Comparison of ENCODE assay signal across 8 cellular contexts in the genomic region with DNA sequence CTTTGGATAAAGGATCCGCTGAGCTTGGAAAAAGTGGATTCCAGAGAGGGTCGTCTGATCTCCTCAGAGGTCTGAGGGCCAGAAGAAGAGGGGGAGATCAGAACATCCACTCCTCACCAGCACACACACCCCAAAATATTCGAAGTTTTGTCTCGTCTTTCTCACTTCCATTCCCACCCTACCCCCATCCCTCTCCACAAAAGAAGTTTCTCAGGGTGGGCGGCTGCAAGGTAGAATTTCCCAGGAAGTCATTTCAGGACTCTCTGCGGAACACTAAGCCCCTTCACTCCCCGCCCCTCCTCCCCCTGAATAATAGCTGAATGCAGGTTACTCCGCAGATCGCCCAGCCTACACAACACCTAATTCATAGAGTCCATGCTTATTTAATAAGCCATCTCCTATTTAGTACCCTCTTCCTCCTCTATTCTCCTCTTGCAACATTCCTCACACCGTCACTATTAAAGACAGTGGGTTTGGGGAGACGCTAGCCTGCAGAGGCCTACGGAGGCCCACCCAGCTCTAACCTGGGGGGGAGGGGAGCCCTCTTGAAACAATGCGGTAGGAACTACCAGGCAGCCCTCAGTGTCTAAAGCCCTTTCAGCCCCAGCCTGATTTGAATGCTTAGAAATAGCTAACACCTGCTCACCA. TPM values are rescaled to one million over a fixed set of nuclear protein-coding genes. Genes with fewer than 3 reads are reported as not detected.
A peak's percentile ranks its signal among the peaks of the same experiment; 100 is the strongest.
DNase-seq lines count a peak whose midpoint lies in the region; ATAC-seq, FAIRE-seq and TF ChIP-seq lines count a peak whose summit lies in the region.

No MANE protein-coding gene starts in this region.

- no peaks in the 10 kb centered on the region for H3K27me3 ChIP-seq in mucosa of rectum (ENCODE audit: control insufficient read depth in 2 of 2, insufficient read depth in 2 of 2, low read length in 2 of 2)

- no peak for DNase-seq in GM12891 (ENCODE audit: insufficient read length, low spot score)
- peak; percentile 86 for DNase-seq in NCI-H146 (lab: John Stamatoyannopoulos, UW)
- peak; percentile 58 for DNase-seq in cerebellar cortex (ENCODE audit: low spot score)
- no peak for DNase-seq in NAMALWA (ENCODE audit: low spot score)
- no peak for DNase-seq in NCI-H1694 (lab: John Stamatoyannopoulos, UW)
- no peak for DNase-seq in putamen (ENCODE audit: low spot score)

- ATAC-seq in HG02938 (IDR thresholded peaks at IDR 0.05; ENCODE audit: unreplicated experiment), result no peak

- H3K4me1 ChIP-seq in mucosa of rectum (ENCODE audit: control insufficient read depth in 2 of 2, insufficient read depth in 2 of 2, low read length in 2 of 2), result no peaks in the 10 kb centered on the region

- TF ChIP-seq POLR2A in GM12891 (IDR thresholded peaks at IDR 0.05; ENCODE audit: low read depth, low read length), result no peak

- H3K9ac ChIP-seq in mucosa of rectum (ENCODE audit: low read depth in 1 of 2, low read length in 2 of 2), result no peak overlapping the region

- no peaks in the 10 kb centered on the region for H3K36me3 ChIP-seq in mucosa of rectum (ENCODE audit: control insufficient read depth in 2 of 2, insufficient read depth in 2 of 2, low read length in 2 of 2)

- no peak overlapping the region for H3K27ac ChIP-seq in mucosa of rectum (ENCODE audit: low read depth in 2 of 2, low read length in 2 of 2)

- H3K9me3 ChIP-seq in mucosa of rectum (ENCODE audit: control insufficient read depth in 2 of 2, low read length in 2 of 2), result no peaks in the 10 kb centered on the region

- peak overlapping the region; percentile 66 to 72 for H3K4me3 ChIP-seq in mucosa of rectum (ENCODE audit: low read length in 2 of 2)

- peak; percentile 50 for FAIRE-seq in GM12891 (lab: Jason Lieb, UNC)

TF ChIP-seq in GM12891, 5 proteins besides CTCF, POLR2A, EP300 and RAD21:
- TF ChIP-seq POU2F2 (IDR thresholded peaks at IDR 0.05; ENCODE audit: low read depth, low read length), result no peak

RNA-seq across cellular contexts. Expression of gene SALL2, which starts 0.7 kb away (rescaled TPM):
- polyA plus RNA-seq in GM12891 (2012; ENCODE audit: low read depth, missing spikeins), result 4.5 TPM

RNA-seq across cellular contexts. Expression of gene METTL3, which starts 15.7 kb away (rescaled TPM):
- 52.0 TPM for polyA plus RNA-seq in GM12891 (2012; ENCODE audit: low read depth, missing spikeins)

RNA-seq across cellular contexts. Expression of gene TOX4, which starts 49.8 kb away (rescaled TPM):
- 38.7 TPM for polyA plus RNA-seq in GM12891 (2012; ENCODE audit: low read depth, missing spikeins)

RNA-seq across cellular contexts. Expression of gene RAB2B, which starts 50.0 kb away (rescaled TPM):
- polyA plus RNA-seq in GM12891 (2012; ENCODE audit: low read depth, missing spikeins), result 17.7 TPM

RNA-seq across cellular contexts. Expression of gene OR10G3, which starts 53.1 kb away (rescaled TPM):
- polyA plus RNA-seq in GM12891 (2012; ENCODE audit: low read depth, missing spikeins), result not detected

Comparison
In these comparisons a context has a peak if more than half of its experiments do, and no peak if none do; other contexts are left out.
1. DNase-seq: peak in NCI-H146 (single experiment) and cerebellar cortex (single experiment); none in GM12891 (single experiment), NAMALWA (single experiment), NCI-H1694 (single experiment) and putamen (single experiment).